29 cellular contexts compared by ENCODE assay signal in genomic region chr3:186779204-186779603, GRCh38.
"Had no signal": no experiment of that assay in that cellular context is flagged by ENCODE, and none has a peak within 500 bp of the region (broad histone marks: within the 10 kb centered on the region; RNA-seq: fewer than 3 reads in every experiment).

No MANE protein-coding gene starts in this region.

- H3K4me1 ChIP-seq: testis, thyroid gland, tibial artery, upper lobe of right lung had no signal

- H3K36me3 ChIP-seq: suprapubic skin, tibial nerve, transverse colon, uterus had no signal

- H3K27ac ChIP-seq: stomach, suprapubic skin, testis, thoracic aorta, thyroid gland, tibial artery, tibial nerve, transverse colon, upper lobe of left lung, upper lobe of right lung, uterus, vagina had no signal

- FAIRE-seq: urothelium cell line had no signal

- DNase-seq: stimulated activated CD4-positive, alpha-beta T cell treated with anti-CD3 and anti-CD28 coated beads, Interleukin-2, amount 100 ng/mL, for 48 hours; stimulated activated CD4-positive, alpha-beta T cell treated with anti-CD3 and anti-CD28 coated beads, Interleukin-4, amount 100 ng/mL, for 1 hour; stimulated activated CD4-positive, alpha-beta T cell treated with anti-CD3 and anti-CD28 coated beads, Interleukin-4, amount 100 ng/mL, for 24 hours; stimulated activated CD4-positive, alpha-beta T cell treated with anti-CD3 and anti-CD28 coated beads, Interleukin-4, amount 100 ng/mL, for 4 hours; stimulated activated CD8-positive, alpha-beta memory T cell treated with anti-CD3 and anti-CD28 coated beads, Interleukin-4, amount 100 ng/mL, for 48 hours; stimulated activated naive B cell treated with anti-CD40 and anti-IgM and Interleukin-4, amounts not matched to agents 10 μg/mL and 1 μg/mL and 100 μg/mL, for 72 hours; stimulated activated naive CD4-positive, alpha-beta T cell; stimulated activated naive CD4-positive, alpha-beta T cell treated with Interleukin-2 at 50 U/mL for 16 hours; stimulated activated naive CD8-positive, alpha-beta T cell treated with anti-CD3 and anti-CD28 coated beads, Interleukin-15, amount 100 ng/mL, for 72 hours; stimulated activated naive CD8-positive, alpha-beta T cell treated with anti-CD3 and anti-CD28 coated beads, Interleukin-15, Interleukin-2, amounts not matched to agents 100 U/mL and 50 U/mL, for 24 hours; stomach; substantia nigra; testis; thyroid gland; tibial artery; transverse colon; trophoblast cell; upper lobe of left lung; upper lobe of right lung; uterus had no signal

- H3K27ac Mint-ChIP-seq: stimulated activated effector memory CD8-positive, alpha-beta T cell treated with anti-CD3 and anti-CD28 coated beads, Interleukin-12 subunit alpha, Interleukin-12 subunit beta, amount 100 ng/mL, for 72 hours; stimulated activated memory B cell treated with anti-CD40 and anti-IgM and Interleukin-4, amounts not matched to agents 10 μg/mL and 1 μg/mL and 100 μg/mL, for 72 hours; stimulated activated naive B cell treated with anti-CD40 and anti-IgM and Interleukin-4, amounts not matched to agents 10 μg/mL and 1 μg/mL and 100 μg/mL, for 72 hours; stimulated activated naive CD8-positive, alpha-beta T cell treated with anti-CD3 and anti-CD28 coated beads, Interleukin-15, amount 100 ng/mL, for 72 hours; stimulated activated naive CD8-positive, alpha-beta T cell treated with anti-CD3 and anti-CD28 coated beads, Interleukin-15, Interleukin-2, amounts not matched to agents 100 ng/mL and 50 ng/mL, for 24 hours; type B pancreatic cell had no signal

- H3K27me3 Mint-ChIP-seq: stimulated activated memory B cell treated with anti-CD40 and anti-IgM and Interleukin-4, amounts not matched to agents 10 μg/mL and 1 μg/mL and 100 μg/mL, for 72 hours; stimulated activated naive CD8-positive, alpha-beta T cell treated with anti-CD3 and anti-CD28 coated beads, Interleukin-15, amount 100 ng/mL, for 72 hours; stimulated activated naive CD8-positive, alpha-beta T cell treated with anti-CD3 and anti-CD28 coated beads, Interleukin-15, Interleukin-2, amounts not matched to agents 100 ng/mL and 50 ng/mL, for 24 hours had no signal

- H3K9me3 Mint-ChIP-seq: stimulated activated effector memory CD8-positive, alpha-beta T cell treated with anti-CD3 and anti-CD28 coated beads, Interleukin-12 subunit alpha, Interleukin-12 subunit beta, amount 100 ng/mL, for 72 hours; stimulated activated memory B cell treated with anti-CD40 and anti-IgM and Interleukin-4, amounts not matched to agents 10 μg/mL and 1 μg/mL and 100 μg/mL, for 72 hours; stimulated activated naive B cell treated with anti-CD40 and anti-IgM and Interleukin-4, amounts not matched to agents 10 μg/mL and 1 μg/mL and 100 μg/mL, for 72 hours; stimulated activated naive CD8-positive, alpha-beta T cell treated with anti-CD3 and anti-CD28 coated beads, Interleukin-15, amount 100 ng/mL, for 72 hours; stimulated activated naive CD8-positive, alpha-beta T cell treated with anti-CD3 and anti-CD28 coated beads, Interleukin-15, Interleukin-2, amounts not matched to agents 100 ng/mL and 50 ng/mL, for 24 hours; type B pancreatic cell had no signal

- H3K4me3 ChIP-seq: stomach, suprapubic skin, testis, thoracic aorta, thyroid gland, tibial artery, tibial nerve, transverse colon, upper lobe of left lung, upper lobe of right lung, uterus, vagina had no signal

- H3K4me3 Mint-ChIP-seq: stimulated activated effector memory CD8-positive, alpha-beta T cell treated with anti-CD3 and anti-CD28 coated beads, Interleukin-12 subunit alpha, Interleukin-12 subunit beta, amount 100 ng/mL, for 72 hours; stimulated activated memory B cell treated with anti-CD40 and anti-IgM and Interleukin-4, amounts not matched to agents 10 μg/mL and 1 μg/mL and 100 μg/mL, for 72 hours; stimulated activated naive B cell treated with anti-CD40 and anti-IgM and Interleukin-4, amounts not matched to agents 10 μg/mL and 1 μg/mL and 100 μg/mL, for 72 hours; stimulated activated naive CD8-positive, alpha-beta T cell treated with anti-CD3 and anti-CD28 coated beads, Interleukin-15, amount 100 ng/mL, for 72 hours; stimulated activated naive CD8-positive, alpha-beta T cell treated with anti-CD3 and anti-CD28 coated beads, Interleukin-15, Interleukin-2, amounts not matched to agents 100 ng/mL and 50 ng/mL, for 24 hours; type B pancreatic cell had no signal

- ATAC-seq: stimulated activated effector memory CD8-positive, alpha-beta T cell treated with anti-CD3 and anti-CD28 coated beads, Interleukin-12 subunit alpha, Interleukin-12 subunit beta, amount 100 ng/mL, for 72 hours; stimulated activated memory B cell treated with anti-CD40 and anti-IgM and Interleukin-4, amounts not matched to agents 10 μg/mL and 1 μg/mL and 100 μg/mL, for 72 hours; stimulated activated naive B cell treated with anti-CD40 and anti-IgM and Interleukin-4, amounts not matched to agents 10 μg/mL and 1 μg/mL and 100 μg/mL, for 72 hours; stimulated activated naive CD8-positive, alpha-beta T cell treated with anti-CD3 and anti-CD28 coated beads, Interleukin-15, amount 100 ng/mL, for 72 hours; stimulated activated naive CD8-positive, alpha-beta T cell treated with anti-CD3 and anti-CD28 coated beads, Interleukin-15, Interleukin-2, amounts not matched to agents 100 U/mL and 50 U/mL, for 24 hours; upper lobe of right lung had no signal

- H3K9me3 ChIP-seq: stomach, suprapubic skin, testis, thoracic aorta, thyroid gland, tibial artery, tibial nerve, transverse colon, upper lobe of left lung, upper lobe of right lung, uterus, vagina had no signal

- H3K27me3 ChIP-seq: stomach, suprapubic skin, testis, thyroid gland, tibial artery, tibial nerve, transverse colon, upper lobe of left lung, upper lobe of right lung, uterus, vagina had no signal
